8 cellular contexts compared by ENCODE assay signal in genomic region chr14:93064411-93065271, GRCh38. TPM values are rescaled to one million over a fixed set of nuclear protein-coding genes. Genes with fewer than 3 reads are reported as not detected.
A peak's percentile ranks its signal among the peaks of the same experiment; 100 is the strongest.
DNase-seq lines count a peak whose midpoint lies in the region; ATAC-seq and TF ChIP-seq lines count a peak whose summit lies in the region.

No MANE protein-coding gene starts in this region.

- 49 to 55% methylated on average over 10 of the region's 10 CpGs for WGBS in heart right ventricle, 2 donors

- peaks cover 4% of the 10 kb centered on the region for H3K36me3 Mint-ChIP-seq in T-helper 2 cell treated with Interferon-gamma antibody and Interleukin-4, amounts not matched to agents 5 μg/mL and 100 μg/mL, for 36 hours (ENCODE audit: low read depth)
- peaks cover 45% of the 10 kb centered on the region for H3K36me3 Mint-ChIP-seq in activated CD8-positive, alpha-beta T cell treated with anti-CD3 and anti-CD28 coated beads, Interleukin-2, amount 10 ng/mL, durations not matched to agents 7 days and 5 days (ENCODE audit: low read depth)

- peak overlapping the region; percentile 75 for H3K4me3 Mint-ChIP-seq in T-helper 2 cell treated with Interferon-gamma antibody and Interleukin-4, amounts not matched to agents 5 μg/mL and 100 μg/mL, for 36 hours
- peak overlapping the region; percentile 74 for H3K4me3 Mint-ChIP-seq in activated CD8-positive, alpha-beta T cell treated with anti-CD3 and anti-CD28 coated beads, Interleukin-2, amount 10 ng/mL, durations not matched to agents 7 days and 5 days

- no peak for ATAC-seq in activated CD8-positive, alpha-beta T cell treated with anti-CD3 and anti-CD28 coated beads, Interleukin-2, amount 10 ng/mL, durations not matched to agents 7 days and 5 days
- ATAC-seq in heart right ventricle (peak; percentile 31 to 73 (median 60)), GM19023 (IDR thresholded peaks at IDR 0.05; ENCODE audit: unreplicated experiment) (no peak)

- H3K36me3 ChIP-seq in heart right ventricle (peaks cover 0 to 4% (median 0%) of the 10 kb centered on the region in 9 donors), stomach smooth muscle (ENCODE audit: control insufficient read depth in 2 of 2, insufficient read depth in 2 of 2, low read length in 2 of 2) (no peaks in the 10 kb centered on the region)

- H3K4me1 ChIP-seq in heart right ventricle, result peaks cover 17 to 82% (median 67%) of the 10 kb centered on the region in 9 donors
- H3K4me1 ChIP-seq in stomach smooth muscle (ENCODE audit: control insufficient read depth, insufficient read depth, low read length), result peaks cover 61% of the 10 kb centered on the region

- no peaks in the 10 kb centered on the region for H3K27me3 ChIP-seq in heart right ventricle
- H3K27me3 ChIP-seq in stomach smooth muscle (ENCODE audit: control insufficient read depth in 1 of 2, insufficient read depth in 2 of 2, low read length in 2 of 2), result no peaks in the 10 kb centered on the region

- intact Hi-C loops in heart right ventricle (cut with DNase I), result loop anchor here in 2 of 10 donors (5.0 kb wide), 1 partner anchor 48 kb away; no protein-coding TSS in a partner anchor

- H3K4me3 ChIP-seq in heart right ventricle, result no peak overlapping the region
- H3K4me3 ChIP-seq in stomach smooth muscle (ENCODE audit: low read length in 2 of 2), result no peak overlapping the region

- POLR2A ChIA-PET in activated CD8-positive, alpha-beta T cell treated with anti-CD3 and anti-CD28 coated beads, Interleukin-2, amount 10 ng/mL, durations not matched to agents 7 days and 5 days (lab: Charles Lee), result interaction anchor here (0.8 to 1.4 kb wide), 2 partner anchors 32 to 49 kb away, joined by 3 read pairs; no protein-coding TSS in a partner anchor

- TF ChIP-seq CTCF in heart right ventricle (IDR thresholded peaks at IDR 0.05), result no peak

- peak overlapping the region; percentile 16 to 52 for H3K9ac ChIP-seq in stomach smooth muscle (ENCODE audit: low read length in 2 of 2)

- peak overlapping the region; percentile 93 for H3K27ac Mint-ChIP-seq in T-helper 2 cell treated with Interferon-gamma antibody and Interleukin-4, amounts not matched to agents 5 μg/mL and 100 μg/mL, for 36 hours
- peak overlapping the region; percentile 99 for H3K27ac Mint-ChIP-seq in activated CD8-positive, alpha-beta T cell treated with anti-CD3 and anti-CD28 coated beads, Interleukin-2, amount 10 ng/mL, durations not matched to agents 7 days and 5 days

- no peaks in the 10 kb centered on the region for H3K9me3 ChIP-seq in heart right ventricle
- H3K9me3 ChIP-seq in stomach smooth muscle (ENCODE audit: control insufficient read depth in 2 of 2, low read length in 2 of 2), result no peaks in the 10 kb centered on the region

- CTCF ChIA-PET in activated CD8-positive, alpha-beta T cell treated with anti-CD3 and anti-CD28 coated beads, Interleukin-2, amount 10 ng/mL, durations not matched to agents 7 days and 5 days (lab: Charles Lee), result interaction anchor here (1.7 to 4.3 kb wide), 4 partner anchors 27 to 112 kb away, joined by 5 to 46 read pairs (median 10); no protein-coding TSS in a partner anchor

- no peaks in the 10 kb centered on the region for H3K9me3 Mint-ChIP-seq in T-helper 2 cell treated with Interferon-gamma antibody and Interleukin-4, amounts not matched to agents 5 μg/mL and 100 μg/mL, for 36 hours
- no peaks in the 10 kb centered on the region for H3K9me3 Mint-ChIP-seq in activated CD8-positive, alpha-beta T cell treated with anti-CD3 and anti-CD28 coated beads, Interleukin-2, amount 10 ng/mL, durations not matched to agents 7 days and 5 days (ENCODE audit: insufficient read depth)

- H3K27ac ChIP-seq in heart right ventricle (peak overlapping the region in 9 of 10 donors; percentile 31 to 63 (median 44)), stomach smooth muscle (ENCODE audit: low read length) (peak overlapping the region; percentile 94)

- no peaks in the 10 kb centered on the region for H3K27me3 Mint-ChIP-seq in T-helper 2 cell treated with Interferon-gamma antibody and Interleukin-4, amounts not matched to agents 5 μg/mL and 100 μg/mL, for 36 hours (ENCODE audit: low read depth)
- H3K27me3 Mint-ChIP-seq in activated CD8-positive, alpha-beta T cell treated with anti-CD3 and anti-CD28 coated beads, Interleukin-2, amount 10 ng/mL, durations not matched to agents 7 days and 5 days (ENCODE audit: low read depth), result no peaks in the 10 kb centered on the region

- no peak for DNase-seq in T-helper 2 cell treated with Interferon-gamma antibody and Interleukin-4, amounts not matched to agents 5 μg/mL and 100 μg/mL, for 36 hours (ENCODE audit: low spot score)
- DNase-seq in T-helper 2 cell (no peak), heart right ventricle (peak; percentile 40 to 47), medulla oblongata (ENCODE audit: extremely low spot score) (no peak)
- no peak for DNase-seq in activated CD8-positive, alpha-beta T cell treated with anti-CD3 and anti-CD28 coated beads, Interleukin-2, amount 10 ng/mL, durations not matched to agents 7 days and 5 days
- DNase-seq in central memory CD4-positive, alpha-beta T cell, result no peak

- H3K4me1 Mint-ChIP-seq in T-helper 2 cell treated with Interferon-gamma antibody and Interleukin-4, amounts not matched to agents 5 μg/mL and 100 μg/mL, for 36 hours (ENCODE audit: low read depth), result peaks cover 39% of the 10 kb centered on the region
- peaks cover 89% of the 10 kb centered on the region for H3K4me1 Mint-ChIP-seq in activated CD8-positive, alpha-beta T cell treated with anti-CD3 and anti-CD28 coated beads, Interleukin-2, amount 10 ng/mL, durations not matched to agents 7 days and 5 days (ENCODE audit: low read depth)

RNA-seq across cellular contexts. Expression of gene ITPK1, which starts 51.1 kb away (rescaled TPM):
- 100 to 1,000 TPM; 103 to 107 TPM for total RNA-seq in activated CD8-positive, alpha-beta T cell treated with anti-CD3 and anti-CD28 coated beads, Interleukin-2, amount 10 ng/mL, durations not matched to agents 7 days and 5 days
- 100 to 1,000 TPM in 3 of 10 donors, 10 to 100 TPM in 7; 67.5 to 152 (median 92.7) TPM for total RNA-seq in heart right ventricle
- 100 to 1,000 TPM in 1 of 2 donors, 10 to 100 TPM in 1; 47.1 to 108 TPM for polyA plus RNA-seq in heart right ventricle

Comparison
In these comparisons a context has a peak if more than half of its experiments do, and no peak if none do; other contexts are left out.
1. DNase-seq: peak in heart right ventricle (2 of 2); none in T-helper 2 cell treated with Interferon-gamma antibody and Interleukin-4, amounts not matched to agents 5 μg/mL and 100 μg/mL, for 36 hours (single experiment), T-helper 2 cell (0 of 5), activated CD8-positive, alpha-beta T cell treated with anti-CD3 and anti-CD28 coated beads, Interleukin-2, amount 10 ng/mL, durations not matched to agents 7 days and 5 days (single experiment), central memory CD4-positive, alpha-beta T cell (single experiment) and medulla oblongata (single experiment).
2. ATAC-seq: peak in heart right ventricle (8 of 8); none in activated CD8-positive, alpha-beta T cell treated with anti-CD3 and anti-CD28 coated beads, Interleukin-2, amount 10 ng/mL, durations not matched to agents 7 days and 5 days (single experiment) and GM19023 (single experiment).